In the genomic region with DNA sequence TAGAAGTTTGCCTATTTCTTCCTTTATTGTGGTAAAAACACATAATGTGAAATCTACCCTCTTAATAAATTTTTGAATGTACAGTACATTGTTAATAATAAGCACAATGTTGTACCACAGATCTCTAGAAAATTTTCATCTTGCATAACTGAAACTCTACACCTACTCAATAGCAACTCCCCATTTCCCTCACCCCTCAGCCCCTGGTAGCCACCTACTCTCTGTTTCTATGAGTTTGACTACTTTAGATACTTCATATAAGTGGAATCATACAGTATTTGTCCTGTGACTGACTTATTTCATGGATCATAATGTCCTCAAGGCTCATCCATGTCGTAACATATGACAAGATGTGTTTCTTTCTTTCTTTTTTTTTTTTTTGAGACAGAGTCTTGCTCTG, we compare ENCODE assay signal across 18 cellular contexts.
DNase-seq lines count a peak whose midpoint lies in the region; ATAC-seq and FAIRE-seq lines count a peak whose summit lies in the region.
"Had no signal": no experiment of that assay in that cellular context is flagged by ENCODE, and none has a peak within 500 bp of the region (broad histone marks: within the 10 kb centered on the region; RNA-seq: fewer than 3 reads in every experiment).

No MANE protein-coding gene starts in this region.

- DNase-seq in GM03348 (ENCODE audit: low spot score) (no peak), hypothalamus (lab: John Stamatoyannopoulos, UW) (no peak)
- DNase-seq: activated CD8-positive, alpha-beta T cell treated with anti-CD3 and anti-CD28 coated beads for 36 hours; effector CD4-positive, alpha-beta T cell; H9; heart left ventricle; mesendoderm; MM.1S; NCI-H2081; NCI-H524 treated with DMSO at 0.1 percent for 48 hours; PC-3 had no signal

- peak; percentile 30 for FAIRE-seq in islet of Langerhans (lab: Jason Lieb, UNC)
- FAIRE-seq: HepG2, keratinocyte had no signal

- peak; percentile 59 for ATAC-seq in GM18868 (IDR thresholded peaks at IDR 0.05; ENCODE audit: unreplicated experiment)
- ATAC-seq in GM21515 (IDR thresholded peaks at IDR 0.05; ENCODE audit: unreplicated experiment), result peak; percentile 47
- peak; percentile 42 for ATAC-seq in HG03045 (IDR thresholded peaks at IDR 0.05; ENCODE audit: unreplicated experiment)
- ATAC-seq in HG02970 (IDR thresholded peaks at IDR 0.05; ENCODE audit: low FRiP score, unreplicated experiment), result no peak
- ATAC-seq: activated CD8-positive, alpha-beta T cell treated with anti-CD3 and anti-CD28 coated beads for 36 hours; heart left ventricle; HepG2; PC-3 had no signal
